ENCODE assay signal across 29 cellular contexts in genomic region chr13:31514932-31515331, GRCh38.
"Had no signal": no experiment of that assay in that cellular context is flagged by ENCODE, and none has a peak within 500 bp of the region (broad histone marks: within the 10 kb centered on the region; RNA-seq: fewer than 3 reads in every experiment).

No MANE protein-coding gene starts in this region.

- H3K36me3 Mint-ChIP-seq: mesothelial cell of epicardium; naive B cell; natural killer cell; stimulated activated effector memory CD8-positive, alpha-beta T cell treated with anti-CD3 and anti-CD28 coated beads, Interleukin-12 subunit alpha, Interleukin-12 subunit beta, amount 100 ng/mL, for 72 hours had no signal

- H3K9me3 Mint-ChIP-seq: mesothelial cell of epicardium, natural killer cell had no signal

- H3K36me3 ChIP-seq: left lung, pancreas, prostate gland, sigmoid colon, spleen, thyroid gland, transverse colon, upper lobe of left lung, vagina had no signal

- ATAC-seq: left colon; left lung; natural killer cell; pancreas; stimulated activated effector memory CD8-positive, alpha-beta T cell treated with anti-CD3 and anti-CD28 coated beads, Interleukin-12 subunit alpha, Interleukin-12 subunit beta, amount 100 ng/mL, for 72 hours; stimulated activated naive CD8-positive, alpha-beta T cell treated with anti-CD3 and anti-CD28 coated beads, Interleukin-15, amount 100 ng/mL, for 72 hours had no signal

- H3K4me3 ChIP-seq: left lung, lung, pancreas, prostate gland, sigmoid colon, spleen, testis, thyroid gland, transverse colon, upper lobe of left lung, vagina had no signal

- FAIRE-seq: keratinocyte, pancreas, small intestine had no signal

- H3K27me3 ChIP-seq: left lung, sigmoid colon, spleen, testis, thyroid gland, transverse colon, upper lobe of left lung, vagina had no signal

- H3K4me3 Mint-ChIP-seq: mesothelial cell of epicardium; naive B cell; natural killer cell; stimulated activated effector memory CD8-positive, alpha-beta T cell treated with anti-CD3 and anti-CD28 coated beads, Interleukin-12 subunit alpha, Interleukin-12 subunit beta, amount 100 ng/mL, for 72 hours; stimulated activated naive CD8-positive, alpha-beta T cell treated with anti-CD3 and anti-CD28 coated beads, Interleukin-15, amount 100 ng/mL, for 72 hours had no signal

- H3K4me1 ChIP-seq: left lung, pancreas, prostate gland, sigmoid colon, spleen, testis, thyroid gland, transverse colon, upper lobe of left lung, vagina had no signal

- H3K27ac ChIP-seq: left lung, pancreas, prostate gland, sigmoid colon, spleen, testis, thyroid gland, transverse colon, upper lobe of left lung, vagina had no signal

- H3K4me1 Mint-ChIP-seq: naive B cell; natural killer cell; stimulated activated effector memory CD8-positive, alpha-beta T cell treated with anti-CD3 and anti-CD28 coated beads, Interleukin-12 subunit alpha, Interleukin-12 subunit beta, amount 100 ng/mL, for 72 hours; stimulated activated naive CD8-positive, alpha-beta T cell treated with anti-CD3 and anti-CD28 coated beads, Interleukin-15, amount 100 ng/mL, for 72 hours had no signal

- H3K9me3 ChIP-seq: left lung, pancreas, prostate gland, sigmoid colon, spleen, testis, thyroid gland, transverse colon, upper lobe of left lung, vagina had no signal

- H3K27ac Mint-ChIP-seq: mesothelial cell of epicardium; naive B cell; natural killer cell; stimulated activated effector memory CD8-positive, alpha-beta T cell treated with anti-CD3 and anti-CD28 coated beads, Interleukin-12 subunit alpha, Interleukin-12 subunit beta, amount 100 ng/mL, for 72 hours; stimulated activated naive CD8-positive, alpha-beta T cell treated with anti-CD3 and anti-CD28 coated beads, Interleukin-15, amount 100 ng/mL, for 72 hours had no signal

- DNase-seq: hippocampal formation; kidney glomerular epithelial cell; left colon; left lung; mesendoderm; naive B cell; natural killer cell; nucleus accumbens; pancreas; posterior cingulate gyrus; retina; right cardiac atrium; sigmoid colon; small intestine; spleen; stimulated activated CD4-positive, alpha-beta T cell treated with anti-CD3 and anti-CD28 coated beads, Interleukin-4, amount 100 ng/mL, for 24 hours; stimulated activated naive CD4-positive, alpha-beta T cell; stimulated activated naive CD8-positive, alpha-beta T cell treated with anti-CD3 and anti-CD28 coated beads, Interleukin-15, amount 100 ng/mL, for 72 hours; substantia nigra; testis; thyroid gland; transverse colon; upper lobe of left lung had no signal
